Comparison of ENCODE assay signal across 1 cellular context in the genomic region with DNA sequence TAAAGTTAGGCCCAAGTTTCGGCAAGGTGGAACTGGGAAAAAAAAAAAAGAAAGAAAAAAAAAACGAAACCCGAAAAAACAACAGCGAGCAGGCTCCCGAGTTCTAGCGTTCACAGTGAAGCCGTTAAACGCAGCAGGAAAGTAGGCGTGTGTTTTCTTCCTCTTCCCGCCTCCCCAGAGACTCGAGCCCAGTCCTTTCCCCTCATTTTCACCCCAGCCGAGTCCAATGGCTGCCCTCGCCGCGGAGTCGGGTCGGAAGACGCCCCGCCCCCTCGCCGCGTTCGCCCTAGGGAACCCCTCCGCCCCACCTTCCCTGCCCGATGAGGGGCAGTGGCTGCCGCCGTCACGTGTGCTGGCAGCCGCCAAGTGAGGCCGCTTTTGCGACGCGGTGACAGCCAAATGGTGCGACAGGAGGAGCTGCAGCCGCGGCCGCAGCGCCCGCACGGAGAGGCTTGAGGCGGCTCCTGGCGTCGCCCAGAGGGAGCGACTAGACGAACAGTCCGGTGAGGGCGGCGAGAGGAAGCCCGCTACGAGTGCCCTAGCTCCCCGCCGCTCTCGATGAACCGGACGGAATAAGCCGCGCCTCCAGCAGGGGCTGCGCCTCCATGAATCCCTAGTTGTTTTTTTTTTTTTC.
TF ChIP-seq lines count a peak whose summit lies in the region.

A gene (plus strand): TSS at position 426 of the 634 bp plus-strand sequence. CDS start 308 bp downstream, outside the sequence.

TF ChIP-seq in HEK293, 187 proteins besides CTCF, POLR2A, EP300 and RAD21 (continued from another document and continues in another):
- TF ChIP-seq ZNF677 (tag by site-specific recombination; IDR thresholded peaks at IDR 0.05) = no peak
- no peak for TF ChIP-seq ZNF571 (tag by site-specific recombination; IDR thresholded peaks at IDR 0.05)
- no peak for TF ChIP-seq ZNF354C (tag by site-specific recombination; IDR thresholded peaks at IDR 0.05; ENCODE audit: borderline replicate concordance, low read depth)
- TF ChIP-seq ZNF433 (tag by site-specific recombination; IDR thresholded peaks at IDR 0.05; ENCODE audit: low read depth) = no peak
- TF ChIP-seq ZNF768 (tag by site-specific recombination; IDR thresholded peaks at IDR 0.05) = no peak
- TF ChIP-seq ZBTB8A (tag by site-specific recombination; IDR thresholded peaks at IDR 0.05) = peak; percentile 79
- TF ChIP-seq ZNF133 (tag by site-specific recombination; IDR thresholded peaks at IDR 0.05) = no peak
- no peak for TF ChIP-seq ZNF16 (tag by site-specific recombination; IDR thresholded peaks at IDR 0.05; ENCODE audit: low read depth)
- no peak; the same call in none of the 2 replicates for TF ChIP-seq YY2 (tag by site-specific recombination; IDR thresholded peaks at IDR 0.05)
- TF ChIP-seq ZNF214 (tag by site-specific recombination; IDR thresholded peaks at IDR 0.05; ENCODE audit: borderline replicate concordance) = no peak
- no peak for TF ChIP-seq ZNF10 (tag by site-specific recombination; IDR thresholded peaks at IDR 0.05)
- no peak for TF ChIP-seq ZNF169 (tag by site-specific recombination; IDR thresholded peaks at IDR 0.05)
- peak; percentile 74; the same call in 1 of the 2 replicates for TF ChIP-seq SP7 (tag by site-specific recombination; IDR thresholded peaks at IDR 0.05)
- no peak for TF ChIP-seq RBAK (tag by site-specific recombination; IDR thresholded peaks at IDR 0.05)
- TF ChIP-seq ZNF76 (tag by site-specific recombination; IDR thresholded peaks at IDR 0.05; ENCODE audit: borderline replicate concordance, low read depth) = 0 out of 2 replicates have a peak, but pooled peaks have one; percentile 69
- peak; percentile 89 for TF ChIP-seq ZNF335 (tag by site-specific recombination; conservative IDR thresholded peaks at IDR 0.05)
- TF ChIP-seq ZNF138 (tag by site-specific recombination; IDR thresholded peaks at IDR 0.05; ENCODE audit: borderline replicate concordance) = no peak
- TF ChIP-seq TCF7L2 (IDR thresholded peaks at IDR 0.05; ENCODE audit: borderline replicate concordance, low read depth, low read length) = no peak
- TF ChIP-seq, protein P1, sequence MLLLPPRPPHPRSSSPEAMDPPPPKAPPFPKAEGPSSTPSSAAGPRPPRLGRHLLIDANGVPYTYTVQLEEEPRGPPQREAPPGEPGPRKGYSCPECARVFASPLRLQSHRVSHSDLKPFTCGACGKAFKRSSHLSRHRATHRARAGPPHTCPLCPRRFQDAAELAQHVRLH (tag by site-specific recombination; IDR thresholded peaks at IDR 0.05) = 0 out of 2 replicates have a peak, but pooled peaks have one; percentile 46
- TF ChIP-seq ZFHX2 (tag by site-specific recombination; conservative IDR thresholded peaks at IDR 0.05) = no peak; the same call in 1 of the 2 replicates
- TF ChIP-seq, protein P2, sequence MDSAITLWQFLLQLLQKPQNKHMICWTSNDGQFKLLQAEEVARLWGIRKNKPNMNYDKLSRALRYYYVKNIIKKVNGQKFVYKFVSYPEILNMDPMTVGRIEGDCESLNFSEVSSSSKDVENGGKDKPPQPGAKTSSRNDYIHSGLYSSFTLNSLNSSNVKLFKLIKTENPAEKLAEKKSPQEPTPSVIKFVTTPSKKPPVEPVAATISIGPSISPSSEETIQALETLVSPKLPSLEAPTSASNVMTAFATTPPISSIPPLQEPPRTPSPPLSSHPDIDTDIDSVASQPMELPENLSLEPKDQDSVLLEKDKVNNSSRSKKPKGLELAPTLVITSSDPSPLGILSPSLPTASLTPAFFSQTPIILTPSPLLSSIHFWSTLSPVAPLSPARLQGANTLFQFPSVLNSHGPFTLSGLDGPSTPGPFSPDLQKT (IDR thresholded peaks at IDR 0.05; ENCODE audit: borderline replicate concordance, low read depth, low read length) = no peak
- TF ChIP-seq ZNF350 (tag by site-specific recombination; IDR thresholded peaks at IDR 0.05) = no peak
- TF ChIP-seq ZFP37 (tag by site-specific recombination; IDR thresholded peaks at IDR 0.05) = no peak
- peak; percentile 72; the same call in 1 of the 2 replicates for TF ChIP-seq ZNF558 (tag by site-specific recombination; IDR thresholded peaks at IDR 0.05)
- TF ChIP-seq IKZF3 (tag by site-specific recombination; IDR thresholded peaks at IDR 0.05) = peak; percentile 99
- TF ChIP-seq, protein P3, sequence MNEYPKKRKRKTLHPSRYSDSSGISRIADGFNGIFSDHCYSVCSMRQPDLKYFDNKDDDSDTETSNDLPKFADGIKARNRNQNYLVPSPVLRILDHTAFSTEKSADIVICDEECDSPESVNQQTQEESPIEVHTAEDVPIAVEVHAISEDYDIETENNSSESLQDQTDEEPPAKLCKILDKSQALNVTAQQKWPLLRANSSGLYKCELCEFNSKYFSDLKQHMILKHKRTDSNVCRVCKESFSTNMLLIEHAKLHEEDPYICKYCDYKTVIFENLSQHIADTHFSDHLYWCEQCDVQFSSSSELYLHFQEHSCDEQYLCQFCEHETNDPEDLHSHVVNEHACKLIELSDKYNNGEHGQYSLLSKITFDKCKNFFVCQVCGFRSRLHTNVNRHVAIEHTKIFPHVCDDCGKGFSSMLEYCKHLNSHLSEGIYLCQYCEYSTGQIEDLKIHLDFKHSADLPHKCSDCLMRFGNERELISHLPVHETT (tag by site-specific recombination; IDR thresholded peaks at IDR 0.05) = peak; percentile 31
- TF ChIP-seq, protein P4, sequence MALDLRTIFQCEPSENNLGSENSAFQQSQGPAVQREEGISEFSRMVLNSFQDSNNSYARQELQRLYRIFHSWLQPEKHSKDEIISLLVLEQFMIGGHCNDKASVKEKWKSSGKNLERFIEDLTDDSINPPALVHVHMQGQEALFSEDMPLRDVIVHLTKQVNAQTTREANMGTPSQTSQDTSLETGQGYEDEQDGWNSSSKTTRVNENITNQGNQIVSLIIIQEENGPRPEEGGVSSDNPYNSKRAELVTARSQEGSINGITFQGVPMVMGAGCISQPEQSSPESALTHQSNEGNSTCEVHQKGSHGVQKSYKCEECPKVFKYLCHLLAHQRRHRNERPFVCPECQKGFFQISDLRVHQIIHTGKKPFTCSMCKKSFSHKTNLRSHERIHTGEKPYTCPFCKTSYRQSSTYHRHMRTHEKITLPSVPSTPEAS (tag by site-specific recombination; IDR thresholded peaks at IDR 0.05) = no peak; the same call in 1 of the 2 replicates
- TF ChIP-seq, protein P5, sequence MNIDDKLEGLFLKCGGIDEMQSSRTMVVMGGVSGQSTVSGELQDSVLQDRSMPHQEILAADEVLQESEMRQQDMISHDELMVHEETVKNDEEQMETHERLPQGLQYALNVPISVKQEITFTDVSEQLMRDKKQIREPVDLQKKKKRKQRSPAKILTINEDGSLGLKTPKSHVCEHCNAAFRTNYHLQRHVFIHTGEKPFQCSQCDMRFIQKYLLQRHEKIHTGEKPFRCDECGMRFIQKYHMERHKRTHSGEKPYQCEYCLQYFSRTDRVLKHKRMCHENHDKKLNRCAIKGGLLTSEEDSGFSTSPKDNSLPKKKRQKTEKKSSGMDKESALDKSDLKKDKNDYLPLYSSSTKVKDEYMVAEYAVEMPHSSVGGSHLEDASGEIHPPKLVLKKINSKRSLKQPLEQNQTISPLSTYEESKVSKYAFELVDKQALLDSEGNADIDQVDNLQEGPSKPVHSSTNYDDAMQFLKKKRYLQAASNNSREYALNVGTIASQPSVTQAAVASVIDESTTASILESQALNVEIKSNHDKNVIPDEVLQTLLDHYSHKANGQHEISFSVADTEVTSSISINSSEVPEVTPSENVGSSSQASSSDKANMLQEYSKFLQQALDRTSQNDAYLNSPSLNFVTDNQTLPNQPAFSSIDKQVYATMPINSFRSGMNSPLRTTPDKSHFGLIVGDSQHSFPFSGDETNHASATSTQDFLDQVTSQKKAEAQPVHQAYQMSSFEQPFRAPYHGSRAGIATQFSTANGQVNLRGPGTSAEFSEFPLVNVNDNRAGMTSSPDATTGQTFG (tag by site-specific recombination; IDR thresholded peaks at IDR 0.05; ENCODE audit: borderline replicate concordance) = no peak
- peak; percentile 81 for TF ChIP-seq ZIC2 (tag by site-specific recombination; IDR thresholded peaks at IDR 0.05)
- no peak for TF ChIP-seq ZNF776 (tag by site-specific recombination; IDR thresholded peaks at IDR 0.05; ENCODE audit: borderline replicate concordance)
- TF ChIP-seq WT1 (tag by site-specific recombination; IDR thresholded peaks at IDR 0.05) = no peak
- TF ChIP-seq HOXC10 (CRISPR knock-in tag; IDR thresholded peaks at IDR 0.05) = no peak
- peak; percentile 99 for TF ChIP-seq PRDM1 (tag by site-specific recombination; IDR thresholded peaks at IDR 0.05)
- peak; percentile 86; the same call in 1 of the 2 replicates for TF ChIP-seq ZNF24 (tag by site-specific recombination; IDR thresholded peaks at IDR 0.05)
- TF ChIP-seq ZNF426 (tag by site-specific recombination; IDR thresholded peaks at IDR 0.05) = no peak
- no peak for TF ChIP-seq SCRT2 (tag by site-specific recombination; IDR thresholded peaks at IDR 0.05)
- TF ChIP-seq, protein P6, sequence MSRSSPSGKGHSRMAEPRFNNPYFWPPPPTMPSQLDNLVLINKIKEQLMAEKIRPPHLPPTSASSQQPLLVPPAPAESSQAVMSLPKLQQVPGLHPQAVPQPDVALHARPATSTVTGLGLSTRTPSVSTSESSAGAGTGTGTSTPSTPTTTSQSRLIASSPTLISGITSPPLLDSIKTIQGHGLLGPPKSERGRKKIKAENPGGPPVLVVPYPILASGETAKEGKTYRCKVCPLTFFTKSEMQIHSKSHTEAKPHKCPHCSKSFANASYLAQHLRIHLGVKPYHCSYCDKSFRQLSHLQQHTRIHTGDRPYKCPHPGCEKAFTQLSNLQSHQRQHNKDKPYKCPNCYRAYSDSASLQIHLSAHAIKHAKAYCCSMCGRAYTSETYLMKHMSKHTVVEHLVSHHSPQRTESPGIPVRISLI (tag by site-specific recombination; IDR thresholded peaks at IDR 0.05) = peak; percentile 99
- no peak for TF ChIP-seq ZNF37A (tag by site-specific recombination; IDR thresholded peaks at IDR 0.05)
- TF ChIP-seq KLF10 (tag by site-specific recombination; IDR thresholded peaks at IDR 0.05) = peak; percentile 88
- TF ChIP-seq, protein P7, sequence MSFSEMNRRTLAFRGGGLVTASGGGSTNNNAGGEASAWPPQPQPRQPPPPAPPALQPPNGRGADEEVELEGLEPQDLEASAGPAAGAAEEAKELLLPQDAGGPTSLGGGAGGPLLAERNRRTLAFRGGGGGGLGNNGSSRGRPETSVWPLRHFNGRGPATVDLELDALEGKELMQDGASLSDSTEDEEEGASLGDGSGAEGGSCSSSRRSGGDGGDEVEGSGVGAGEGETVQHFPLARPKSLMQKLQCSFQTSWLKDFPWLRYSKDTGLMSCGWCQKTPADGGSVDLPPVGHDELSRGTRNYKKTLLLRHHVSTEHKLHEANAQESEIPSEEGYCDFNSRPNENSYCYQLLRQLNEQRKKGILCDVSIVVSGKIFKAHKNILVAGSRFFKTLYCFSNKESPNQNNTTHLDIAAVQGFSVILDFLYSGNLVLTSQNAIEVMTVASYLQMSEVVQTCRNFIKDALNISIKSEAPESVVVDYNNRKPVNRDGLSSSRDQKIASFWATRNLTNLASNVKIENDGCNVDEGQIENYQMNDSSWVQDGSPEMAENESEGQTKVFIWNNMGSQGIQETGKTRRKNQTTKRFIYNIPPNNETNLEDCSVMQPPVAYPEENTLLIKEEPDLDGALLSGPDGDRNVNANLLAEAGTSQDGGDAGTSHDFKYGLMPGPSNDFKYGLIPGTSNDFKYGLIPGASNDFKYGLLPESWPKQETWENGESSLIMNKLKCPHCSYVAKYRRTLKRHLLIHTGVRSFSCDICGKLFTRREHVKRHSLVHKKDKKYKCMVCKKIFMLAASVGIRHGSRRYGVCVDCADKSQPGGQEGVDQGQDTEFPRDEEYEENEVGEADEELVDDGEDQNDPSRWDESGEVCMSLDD (tag by site-specific recombination; IDR thresholded peaks at IDR 0.05) = peak; percentile 73; the same call in 1 of the 2 replicates
- TF ChIP-seq ZNF529 (tag by site-specific recombination; IDR thresholded peaks at IDR 0.05; ENCODE audit: insufficient replicate concordance) = no peak
- peak; percentile 4; the same call in 1 of the 2 replicates for TF ChIP-seq OSR2 (tag by site-specific recombination; IDR thresholded peaks at IDR 0.05)
- TF ChIP-seq ZBTB48 (tag by site-specific recombination; IDR thresholded peaks at IDR 0.05) = peak; percentile 62
- no peak for TF ChIP-seq ZNF544 (tag by site-specific recombination; IDR thresholded peaks at IDR 0.05)
- no peak for TF ChIP-seq ZNF707 (tag by site-specific recombination; IDR thresholded peaks at IDR 0.05)
- TF ChIP-seq ZNF239 (tag by site-specific recombination; IDR thresholded peaks at IDR 0.05) = no peak
- TF ChIP-seq, protein P8, sequence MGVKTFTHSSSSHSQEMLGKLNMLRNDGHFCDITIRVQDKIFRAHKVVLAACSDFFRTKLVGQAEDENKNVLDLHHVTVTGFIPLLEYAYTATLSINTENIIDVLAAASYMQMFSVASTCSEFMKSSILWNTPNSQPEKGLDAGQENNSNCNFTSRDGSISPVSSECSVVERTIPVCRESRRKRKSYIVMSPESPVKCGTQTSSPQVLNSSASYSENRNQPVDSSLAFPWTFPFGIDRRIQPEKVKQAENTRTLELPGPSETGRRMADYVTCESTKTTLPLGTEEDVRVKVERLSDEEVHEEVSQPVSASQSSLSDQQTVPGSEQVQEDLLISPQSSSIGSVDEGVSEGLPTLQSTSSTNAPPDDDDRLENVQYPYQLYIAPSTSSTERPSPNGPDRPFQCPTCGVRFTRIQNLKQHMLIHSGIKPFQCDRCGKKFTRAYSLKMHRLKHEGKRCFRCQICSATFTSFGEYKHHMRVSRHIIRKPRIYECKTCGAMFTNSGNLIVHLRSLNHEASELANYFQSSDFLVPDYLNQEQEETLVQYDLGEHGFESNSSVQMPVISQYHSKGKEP (tag by site-specific recombination; IDR thresholded peaks at IDR 0.05) = peak; percentile 93
- TF ChIP-seq, protein P9, sequence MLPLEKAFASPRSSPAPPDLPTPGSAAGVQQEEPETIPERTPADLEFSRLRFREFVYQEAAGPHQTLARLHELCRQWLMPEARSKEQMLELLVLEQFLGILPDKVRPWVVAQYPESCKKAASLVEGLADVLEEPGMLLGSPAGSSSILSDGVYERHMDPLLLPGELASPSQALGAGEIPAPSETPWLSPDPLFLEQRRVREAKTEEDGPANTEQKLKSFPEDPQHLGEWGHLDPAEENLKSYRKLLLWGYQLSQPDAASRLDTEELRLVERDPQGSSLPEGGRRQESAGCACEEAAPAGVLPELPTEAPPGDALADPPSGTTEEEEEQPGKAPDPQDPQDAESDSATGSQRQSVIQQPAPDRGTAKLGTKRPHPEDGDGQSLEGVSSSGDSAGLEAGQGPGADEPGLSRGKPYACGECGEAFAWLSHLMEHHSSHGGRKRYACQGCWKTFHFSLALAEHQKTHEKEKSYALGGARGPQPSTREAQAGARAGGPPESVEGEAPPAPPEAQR (tag by site-specific recombination; IDR thresholded peaks at IDR 0.05) = no peak
- no peak for TF ChIP-seq ZNF302 (tag by site-specific recombination; IDR thresholded peaks at IDR 0.05; ENCODE audit: low read depth)
- TF ChIP-seq ZNF175 (tag by site-specific recombination; IDR thresholded peaks at IDR 0.05) = no peak
